In the genomic region with DNA sequence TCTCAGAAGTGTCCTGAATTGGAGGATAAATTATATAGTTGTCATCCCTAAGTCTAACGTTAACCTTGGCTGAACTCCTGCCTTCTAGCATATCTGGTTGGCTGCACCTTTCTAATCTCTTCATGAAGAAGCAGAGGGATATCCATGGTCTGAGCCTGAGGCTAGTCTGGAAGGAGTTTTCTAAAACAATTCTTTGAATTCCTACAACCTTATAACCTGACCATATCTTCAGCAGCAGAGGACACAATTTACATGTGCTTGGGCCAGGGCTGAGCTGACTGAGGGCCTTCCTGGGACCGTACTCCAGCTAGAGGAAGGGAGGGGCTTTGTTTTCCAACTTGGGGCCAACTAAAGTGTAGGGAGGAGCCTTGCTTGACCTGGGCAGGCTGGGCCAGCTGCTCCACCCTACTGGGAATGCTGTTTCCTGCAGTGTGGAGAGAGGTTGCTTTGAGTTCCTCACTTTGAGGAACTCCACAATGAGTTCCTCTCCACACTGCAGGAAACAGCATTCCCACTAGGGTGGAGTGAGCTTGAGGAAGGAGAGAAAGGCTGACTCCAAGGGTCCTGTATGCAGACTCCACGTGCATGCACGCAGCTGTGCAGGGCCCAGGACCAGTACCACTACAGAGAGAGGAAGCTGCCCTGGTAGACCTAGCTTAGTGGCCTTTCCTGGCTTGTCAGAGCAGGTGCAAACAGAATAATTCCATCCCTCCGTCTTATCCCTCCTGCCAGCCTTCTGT, we compare ENCODE assay signal across 10 cellular contexts. TPM values are rescaled to one million over a fixed set of nuclear protein-coding genes. Genes with fewer than 3 reads are reported as not detected.
A peak's percentile ranks its signal among the peaks of the same experiment; 100 is the strongest.
DNase-seq lines count a peak whose midpoint lies in the region; ATAC-seq, FAIRE-seq and TF ChIP-seq lines count a peak whose summit lies in the region.
"Had no signal": no experiment of that assay in that cellular context is flagged by ENCODE, and none has a peak within 500 bp of the region (broad histone marks: within the 10 kb centered on the region; RNA-seq: fewer than 3 reads in every experiment).

No MANE protein-coding gene starts in this region.

- TSS peak; percentile 33 for BruUV-seq in GM12878 (replicated peaks; lab: Mats Ljungman, UMichigan)

- ATAC-seq in GM12878 (no peak), natural killer cell (no peak)
- ATAC-seq in stimulated activated effector memory CD8-positive, alpha-beta T cell treated with anti-CD3 and anti-CD28 coated beads, Interleukin-12 subunit alpha, Interleukin-12 subunit beta, amount 100 ng/mL, for 72 hours = no peak
- ATAC-seq: activated CD4-positive, CD25-positive, alpha-beta regulatory T cell treated with anti-CD3 and anti-CD28 coated beads, Interleukin-2, amount 50 U/mL, for 24 hours had no signal

- H3K36me3 Mint-ChIP-seq in HFFc6 (ENCODE audit: low read depth) = peaks cover 26% of the 10 kb centered on the region
- peaks cover 86% of the 10 kb centered on the region for H3K36me3 Mint-ChIP-seq in stimulated activated effector memory CD8-positive, alpha-beta T cell treated with anti-CD3 and anti-CD28 coated beads, Interleukin-12 subunit alpha, Interleukin-12 subunit beta, amount 100 ng/mL, for 72 hours
- H3K36me3 Mint-ChIP-seq in natural killer cell = no peaks in the 10 kb centered on the region

- peaks cover 47% of the 10 kb centered on the region for H3K4me1 Mint-ChIP-seq in HFFc6 (ENCODE audit: low read depth)
- peaks cover 3% of the 10 kb centered on the region for H3K4me1 Mint-ChIP-seq in stimulated activated effector memory CD8-positive, alpha-beta T cell treated with anti-CD3 and anti-CD28 coated beads, Interleukin-12 subunit alpha, Interleukin-12 subunit beta, amount 100 ng/mL, for 72 hours
- peaks cover 0 to 3% of the 10 kb centered on the region in 2 donors for H3K4me1 Mint-ChIP-seq in natural killer cell

- TF ChIP-seq EP300 in GM12878 (IDR thresholded peaks at IDR 0.05; ENCODE audit: borderline replicate concordance in 1 of 2, control insufficient read depth in 1 of 2, low read depth in 2 of 2, low read length in 2 of 2) = no peak

- H3K4me1 ChIP-seq in GM12878 (ENCODE audit: control insufficient read depth, insufficient read depth, low read length) (peaks cover 10% of the 10 kb centered on the region), kidney (ENCODE audit: control insufficient read depth in 1 of 2, insufficient read depth in 1 of 2, low read depth in 1 of 2, low read length in 2 of 2) (peaks cover 9 to 12% of the 10 kb centered on the region in 2 donors)

- H3K9me3 Mint-ChIP-seq in HFFc6 (no peaks in the 10 kb centered on the region), natural killer cell (no peaks in the 10 kb centered on the region)
- H3K9me3 Mint-ChIP-seq in stimulated activated effector memory CD8-positive, alpha-beta T cell treated with anti-CD3 and anti-CD28 coated beads, Interleukin-12 subunit alpha, Interleukin-12 subunit beta, amount 100 ng/mL, for 72 hours = no peaks in the 10 kb centered on the region

- H3K4me2 ChIP-seq in GM12878 (ENCODE audit: control insufficient read depth, insufficient read depth) = no peak overlapping the region

- intact Hi-C loops in GM12878 (cut with micrococcal nuclease; ENCODE audit: unreplicated experiment) = no loop called here
- intact Hi-C loops in kidney (cut with DNase I) = no loop called here
- intact Hi-C loops in natural killer cell (cut with micrococcal nuclease) = no loop called here

- WGBS in GM12878 (ENCODE audit: insufficient coverage, insufficient replicate concordance, low lambda C conversion rate, missing lambda C conversion rate) = 94% methylated on average over 5 of the region's 5 CpGs

- in situ Hi-C loops in GM12878 (cut with MboI) = no loop called here

- TF ChIP-seq CTCF in HFFc6 (IDR thresholded peaks at IDR 0.05) = no peak
- no peak for TF ChIP-seq CTCF in GM12878 (IDR thresholded peaks at IDR 0.05 in 2 of 3, conservative IDR thresholded peaks at IDR 0.05 in 1 of 3; ENCODE audit: control insufficient read depth in 2 of 3, extremely low read depth in 1 of 3, insufficient read depth in 1 of 3, low read depth in 3 of 3, low read length in 3 of 3)
- no peak for TF ChIP-seq CTCF in kidney (IDR thresholded peaks at IDR 0.05; ENCODE audit: borderline replicate concordance, extremely low read depth, insufficient read depth)
- no peak for TF ChIP-seq CTCF in natural killer cell (IDR thresholded peaks at IDR 0.05)

- H3K9me3 ChIP-seq in GM12878 (replicated peaks; ENCODE audit: control insufficient read depth, insufficient read depth, low read length) (no peaks in the 10 kb centered on the region), kidney (ENCODE audit: control insufficient read depth in 1 of 2, low read length in 2 of 2) (no peaks in the 10 kb centered on the region)

- H3K27ac ChIP-seq in GM12878 (ENCODE audit: control insufficient read depth, insufficient read depth) (no peak overlapping the region), kidney (ENCODE audit: low read depth in 2 of 2, low read length in 2 of 2) (peak overlapping the region in 1 of 2 donors; percentile 19)

- SMC1A ChIA-PET in GM12878 (lab: Charles Lee; ENCODE audit: uncharacterized antibody, unreplicated experiment) = interaction anchor here (2.2 to 2.3 kb wide), 2 partner anchors 11 kb away, joined by 11 to 13 read pairs; no protein-coding TSS in a partner anchor

- TF ChIP-seq RAD21 in GM12878 (IDR thresholded peaks at IDR 0.05; ENCODE audit: insufficient read depth, low read depth, low read length) = no peak

- POLR2A ChIA-PET in GM12878 (lab: Charles Lee) = no interaction called here

- no peaks in the 10 kb centered on the region for H3K79me2 ChIP-seq in GM12878 (ENCODE audit: control insufficient read depth, insufficient read depth, low read length)

- H3K27me3 Mint-ChIP-seq in HFFc6 (ENCODE audit: insufficient read depth) = peaks cover 17% of the 10 kb centered on the region
- no peaks in the 10 kb centered on the region for H3K27me3 Mint-ChIP-seq in natural killer cell (ENCODE audit: low read depth in 2 of 2)

- H3K36me3 ChIP-seq in GM12878 (ENCODE audit: control insufficient read depth in 2 of 2, insufficient read depth in 2 of 2, low read length in 1 of 2) (peaks cover 15 to 23% of the 10 kb centered on the region in 2 experiments), kidney (ENCODE audit: control insufficient read depth in 1 of 2, insufficient read depth in 2 of 2, low read length in 2 of 2) (peaks cover 16 to 20% of the 10 kb centered on the region in 2 donors)

- peak overlapping the region; percentile 68 for H3K27ac Mint-ChIP-seq in HFFc6
- peak overlapping the region; percentile 63 for H3K27ac Mint-ChIP-seq in stimulated activated effector memory CD8-positive, alpha-beta T cell treated with anti-CD3 and anti-CD28 coated beads, Interleukin-12 subunit alpha, Interleukin-12 subunit beta, amount 100 ng/mL, for 72 hours
- H3K27ac Mint-ChIP-seq in natural killer cell = no peak overlapping the region

- no peak overlapping the region for H2AFZ ChIP-seq in GM12878 (ENCODE audit: control insufficient read depth, low read depth, low read length)

- H3K4me3 Mint-ChIP-seq in HFFc6 (peak overlapping the region; percentile 36), natural killer cell (no peak overlapping the region)
- H3K4me3 Mint-ChIP-seq in stimulated activated effector memory CD8-positive, alpha-beta T cell treated with anti-CD3 and anti-CD28 coated beads, Interleukin-12 subunit alpha, Interleukin-12 subunit beta, amount 100 ng/mL, for 72 hours = no peak overlapping the region

- no peak overlapping the region for H3K4me3 ChIP-seq in GM12878
- no peak overlapping the region for H3K4me3 ChIP-seq in kidney (ENCODE audit: low read length in 2 of 2)

- RAD21 ChIA-PET in GM12878 (lab: Charles Lee; ENCODE audit: unreplicated experiment) = interaction anchor here (0.9 to 1.4 kb wide), 2 partner anchors 11 to 94 kb away, joined by 3 to 6 read pairs; no protein-coding TSS in a partner anchor

- no peaks in the 10 kb centered on the region for H3K27me3 ChIP-seq in GM12878 (replicated peaks in 1 of 2; ENCODE audit: control insufficient read depth in 2 of 2, insufficient read depth in 2 of 2, low read length in 1 of 2)

- TF ChIP-seq POLR2A in GM12878 (IDR thresholded peaks at IDR 0.05; ENCODE audit: low read depth, low read length) = no peak
- no peak for TF ChIP-seq POLR2A in GM12892 (IDR thresholded peaks at IDR 0.05; ENCODE audit: low read depth, low read length)

- CTCF ChIA-PET in GM12878 (lab: Yijun Ruan, JAX) = interaction anchor here (1.1 to 4.3 kb wide), 2 partner anchors 8 to 11 kb away, joined by 3 to 35 read pairs; no protein-coding TSS in a partner anchor

- no peak for DNase-seq in HFFc6
- no peak for DNase-seq in GM12878 (ENCODE audit: low read depth, low spot score)
- DNase-seq in kidney = peak; percentile 81
- no peak for DNase-seq in stimulated activated effector memory CD8-positive, alpha-beta T cell treated with anti-CD3 and anti-CD28 coated beads, Interleukin-12 subunit alpha, Interleukin-12 subunit beta, amount 100 ng/mL, for 72 hours (ENCODE audit: low spot score in 2 of 2)
- DNase-seq in GM12892 (ENCODE audit: insufficient read length) = no peak
- DNase-seq in HPDE6-E6E7 (ENCODE audit: extremely low spot score) = no peak
- no peak for DNase-seq in stimulated activated CD4-positive, alpha-beta T cell treated with anti-CD3 and anti-CD28 coated beads, Interleukin-4, amount 100 ng/mL, for 1 hour
- no peak for DNase-seq in natural killer cell
- DNase-seq: NCI-H345 had no signal

- no peaks in the 10 kb centered on the region for H4K20me1 ChIP-seq in GM12878 (ENCODE audit: control insufficient read depth, insufficient read depth)

- FAIRE-seq in GM12878 (lab: Jason Lieb, UNC) (no peak), kidney (lab: Jason Lieb, UNC) (no peak), GM12892 (lab: Jason Lieb, UNC) (no peak)

- H3K9ac ChIP-seq in GM12878 (ENCODE audit: control insufficient read depth, insufficient read depth, low read length) = no peak overlapping the region
- no peak overlapping the region for H3K9ac ChIP-seq in kidney (ENCODE audit: low read length in 2 of 2)

RNA-seq across cellular contexts. Expression of a gene that starts 19.6 kb away (rescaled TPM):
- 1 to 10 TPM; 5.7 to 9.7 (median 7.1) TPM for total RNA-seq in HFFc6 (2021; fragmentation: NEBNext Ultra II Directional; extraction: Animal tissue kit (Norgen Biotek cat#: 25700))
- 45.8 and 53.3 TPM in 2 replicates for total RNA-seq in GM12878 (2013; cell fraction: nucleolus; rRNA removed)
- total RNA-seq in GM12878 (2014; rRNA removed) = 6.9 and 7.6 TPM in 2 replicates
- total RNA-seq in GM12878 (2014; rRNA removed; fragmentation: Illumina TruSeq; extraction: Trizol) = 7.2 and 7.8 TPM in 2 replicates
- 10.8 and 11.1 TPM in 2 replicates for total RNA-seq in GM12878 (2021)
- polyA plus RNA-seq in GM12878 (2011; ENCODE audit: low read depth) = 2.7 TPM
- 6.2 and 6.5 TPM in 2 replicates for polyA plus RNA-seq in GM12878 (2011; rRNA removed)
- polyA plus RNA-seq in GM12878 (2011; cell fraction: cytosol; rRNA removed) = 4.2 and 4.8 TPM in 2 replicates
- polyA plus RNA-seq in GM12878 (2011; cell fraction: nucleus; rRNA removed) = 8.9 and 9.9 TPM in 2 replicates
- 4.8 and 6.5 TPM in 2 replicates for polyA plus RNA-seq in GM12878 (2012)
- 7.6 and 7.7 TPM in 2 replicates for polyA plus RNA-seq in GM12878 (2014; fragmentation: Illumina TruSeq; extraction: Trizol)
- 1 to 10 TPM; 1.1 to 2.2 TPM for polyA plus RNA-seq in GM12878 (2014; fragmentation: Nextera tagmentation; extraction: Ambion mirVana)
- 6.1 and 6.5 TPM in 2 replicates for polyA plus RNA-seq in GM12878 (2014; rRNA removed)
- 10 to 100 TPM in 1 of 2 experiments, 1 to 10 TPM in 1; 9.7 to 11.1 TPM for polyA plus RNA-seq in GM12878 (2016; fragmentation: Nextera tagmentation; extraction: Ambion mirVana)
- 8.5 and 13.7 TPM in 2 replicates for polyA minus RNA-seq in GM12878 (2011; rRNA and poly(A)+ RNA removed)
- 2.7 and 4.9 TPM in 2 replicates for polyA minus RNA-seq in GM12878 (2011; cell fraction: cytosol; rRNA and poly(A)+ RNA removed)
- polyA minus RNA-seq in GM12878 (2011; cell fraction: nucleus; rRNA and poly(A)+ RNA removed) = 8.3 and 10.1 TPM in 2 replicates
- total RNA-seq in kidney = 20.3 TPM
- 5.6 TPM for polyA plus RNA-seq in kidney (ENCODE audit: insufficient read depth, low read depth, low replicate concordance)
- 6.4 TPM for polyA plus RNA-seq in GM12892 (2012; ENCODE audit: missing spikeins)
- total RNA-seq in natural killer cell = 1 to 10 TPM; 5.6 to 8.3 (median 5.8) TPM

RNA-seq across cellular contexts. Expression of a gene that starts 54.1 kb away (rescaled TPM):
- total RNA-seq in HFFc6 (2021; fragmentation: NEBNext Ultra II Directional; extraction: Animal tissue kit (Norgen Biotek cat#: 25700)) = 100 to 1,000 TPM; 204 to 230 (median 222) TPM
- 58.8 and 59.0 TPM in 2 replicates for total RNA-seq in GM12878 (2013; cell fraction: nucleolus; rRNA removed)
- 77.2 and 82.8 TPM in 2 replicates for total RNA-seq in GM12878 (2014; rRNA removed)
- total RNA-seq in GM12878 (2014; rRNA removed; fragmentation: Illumina TruSeq; extraction: Trizol) = 50.8 and 51.2 TPM in 2 replicates
- total RNA-seq in GM12878 (2021) = 85.5 and 88.8 TPM in 2 replicates
- 91.5 TPM for polyA plus RNA-seq in GM12878 (2011; ENCODE audit: low read depth)
- 159 and 226 TPM in 2 replicates for polyA plus RNA-seq in GM12878 (2011; rRNA removed)
- 65.0 and 72.8 TPM in 2 replicates for polyA plus RNA-seq in GM12878 (2011; cell fraction: cytosol; rRNA removed)
- polyA plus RNA-seq in GM12878 (2011; cell fraction: nucleus; rRNA removed) = 40.2 and 45.8 TPM in 2 replicates
- 126 and 144 TPM in 2 replicates for polyA plus RNA-seq in GM12878 (2012)
- 78.0 and 82.8 TPM in 2 replicates for polyA plus RNA-seq in GM12878 (2014; fragmentation: Illumina TruSeq; extraction: Trizol)
- 10 to 100 TPM; 48.9 to 71.2 TPM for polyA plus RNA-seq in GM12878 (2014; fragmentation: Nextera tagmentation; extraction: Ambion mirVana)
- 102 and 105 TPM in 2 replicates for polyA plus RNA-seq in GM12878 (2014; rRNA removed)
- polyA plus RNA-seq in GM12878 (2016; fragmentation: Nextera tagmentation; extraction: Ambion mirVana) = 100 to 1,000 TPM; 170 to 171 TPM
- polyA minus RNA-seq in GM12878 (2011; rRNA and poly(A)+ RNA removed) = 47.1 and 60.5 TPM in 2 replicates
- 23.7 and 25.5 TPM in 2 replicates for polyA minus RNA-seq in GM12878 (2011; cell fraction: cytosol; rRNA and poly(A)+ RNA removed)
- 23.5 and 37.7 TPM in 2 replicates for polyA minus RNA-seq in GM12878 (2011; cell fraction: nucleus; rRNA and poly(A)+ RNA removed)
- 166 TPM for total RNA-seq in kidney
- polyA plus RNA-seq in kidney (ENCODE audit: insufficient read depth, low read depth, low replicate concordance) = 194 TPM
- polyA plus RNA-seq in GM12892 (2012; ENCODE audit: missing spikeins) = 75.3 TPM
- total RNA-seq in natural killer cell = 100 to 1,000 TPM in 1 of 3 donors, 10 to 100 TPM in 2; 83.5 to 101 (median 93.6) TPM

Comparison
In these comparisons a context has a peak if more than half of its experiments do, and no peak if none do; other contexts are left out.
1. H3K27ac Mint-ChIP-seq: peak in HFFc6 (single experiment) and stimulated activated effector memory CD8-positive, alpha-beta T cell treated with anti-CD3 and anti-CD28 coated beads, Interleukin-12 subunit alpha, Interleukin-12 subunit beta, amount 100 ng/mL, for 72 hours (single experiment); none in natural killer cell (0 of 2).